In genomic region chr18:42363446-42363845, GRCh38 we compare ENCODE assay signal across 26 cellular contexts.
"Had no signal": no experiment of that assay in that cellular context is flagged by ENCODE, and none has a peak within 500 bp of the region (broad histone marks: within the 10 kb centered on the region; RNA-seq: fewer than 3 reads in every experiment).

No MANE protein-coding gene starts in this region.

- ATAC-seq: foreskin keratinocyte, heart right ventricle, left lung, lower lobe of right lung, natural killer cell had no signal

- H3K4me3 ChIP-seq: esophagus muscularis mucosa, heart right ventricle, left lung, lower lobe of right lung, neural progenitor cell, right atrium auricular region, testis, transverse colon had no signal

- DNase-seq: activated CD4-positive, alpha-beta T cell treated with anti-CD3 and anti-CD28 coated beads for 4 hours; activated CD4-positive, alpha-beta T cell treated with anti-CD3 and anti-CD28 coated beads, Interleukin-2, amount 50 U/mL, for 48 hours; activated CD8-positive, alpha-beta memory T cell treated with anti-CD3 and anti-CD28 coated beads for 24 hours; activated CD8-positive, alpha-beta memory T cell treated with anti-CD3 and anti-CD28 coated beads, Interleukin-2, amount 50 U/mL, for 4 hours; activated gamma-delta T cell treated with Interleukin-2 at 50 U/mL for 16 hours; activated naive CD4-positive, alpha-beta T cell treated with anti-CD3 and anti-CD28 coated beads, Interleukin-2, amount 50 U/mL, for 16 hours; activated T-cell treated with anti-CD3 and anti-CD28 coated beads, Interleukin-2, amount 50 U/mL, for 1 hour; amniotic stem cell; dermis blood vessel endothelial cell; effector CD4-positive, alpha-beta T cell; foreskin keratinocyte; heart right ventricle; kidney glomerular epithelial cell; left lung; lower lobe of right lung; mesenchymal stem cell; natural killer cell; occipital lobe; stimulated activated CD4-positive, alpha-beta T cell treated with anti-CD3 and anti-CD28 coated beads, Interleukin-2, amount 100 ng/mL, for 48 hours; stimulated activated naive CD4-positive, alpha-beta T cell treated with Interleukin-2 at 50 U/mL for 16 hours; testis; transverse colon had no signal

- H2AFZ ChIP-seq: neural progenitor cell had no signal

- H3K4me1 ChIP-seq: foreskin keratinocyte, heart right ventricle, left lung, lower lobe of right lung, neural progenitor cell, right atrium auricular region, testis, transverse colon had no signal

- H3K27ac ChIP-seq: esophagus muscularis mucosa, foreskin keratinocyte, heart right ventricle, left lung, lower lobe of right lung, neural progenitor cell, right atrium auricular region, testis, transverse colon had no signal

- FAIRE-seq: astrocyte had no signal

- H3K9ac ChIP-seq: neural progenitor cell had no signal

- H3K27me3 ChIP-seq: esophagus muscularis mucosa, foreskin keratinocyte, heart right ventricle, left lung, neural progenitor cell, right atrium auricular region, testis, transverse colon had no signal

- H3K36me3 ChIP-seq: esophagus muscularis mucosa, heart right ventricle, left lung, lower lobe of right lung, neural progenitor cell, right atrium auricular region, transverse colon had no signal

- H3K4me2 ChIP-seq: neural progenitor cell had no signal

- H3K9me3 ChIP-seq: left lung, lower lobe of right lung, right atrium auricular region, testis, transverse colon had no signal
